Comparison of ENCODE assay signal across 8 cellular contexts in genomic region chr17:7219434-7219811, GRCh38. TPM values are rescaled to one million over a fixed set of nuclear protein-coding genes. Genes with fewer than 3 reads are reported as not detected.
DNase-seq lines count a peak whose midpoint lies in the region; ATAC-seq, FAIRE-seq and TF ChIP-seq lines count a peak whose summit lies in the region.

No MANE protein-coding gene starts in this region.

- peak overlapping the region; percentile 96 for H3K4me3 Mint-ChIP-seq in Calu3 (ENCODE audit: low read depth, unreplicated experiment)

- H3K27me3 Mint-ChIP-seq in Calu3 (ENCODE audit: unreplicated experiment): peaks cover 14% of the 10 kb centered on the region

- H3K27ac ChIP-seq in RWPE1 (peak overlapping the region; percentile 99), esophagus (ENCODE audit: low read depth in 2 of 2, low read length in 1 of 2) (peak overlapping the region; percentile 98 to 100), pancreas (peak overlapping the region; percentile 97 to 100 (median 100))

- POLR2A ChIA-PET in RWPE1 (lab: Yijun Ruan, JAX; ENCODE audit: low non-redundant PET): no interaction called here

- peaks cover 3% of the 10 kb centered on the region for H3K4me1 Mint-ChIP-seq in Calu3 (ENCODE audit: low read depth, unreplicated experiment)

- peaks cover 50% of the 10 kb centered on the region for H3K36me3 Mint-ChIP-seq in Calu3 (ENCODE audit: insufficient read depth, unreplicated experiment)

- no TSS peak for BruUV-seq in Calu3 (replicated peaks; lab: Mats Ljungman, UMichigan)

- no peaks in the 10 kb centered on the region for H3K9me3 Mint-ChIP-seq in Calu3 (ENCODE audit: low read depth, unreplicated experiment)

- peak overlapping the region; percentile 80 to 91 for H3K4me3 ChIP-seq in esophagus (ENCODE audit: low read depth in 1 of 2, low read length in 2 of 2)
- peak overlapping the region; percentile 45 to 100 (median 94) for H3K4me3 ChIP-seq in pancreas

- peak overlapping the region; percentile 94 for H3K27ac Mint-ChIP-seq in Calu3 (ENCODE audit: unreplicated experiment)

- TF ChIP-seq CTCF in Calu3 (IDR thresholded peaks at IDR 0.05; ENCODE audit: unreplicated experiment) (no peak), RWPE1 (conservative IDR thresholded peaks at IDR 0.05; ENCODE audit: low read depth) (no peak), pancreas (IDR thresholded peaks at IDR 0.05) (no peak)

- ATAC-seq in pancreas (no peak), HG03196 (IDR thresholded peaks at IDR 0.05; ENCODE audit: unreplicated experiment) (no peak)

- H3K9me3 ChIP-seq in esophagus (ENCODE audit: control insufficient read depth in 2 of 2, insufficient read depth in 1 of 2, low read depth in 1 of 2, low read length in 1 of 2) (no peaks in the 10 kb centered on the region), pancreas (no peaks in the 10 kb centered on the region)

- 5% methylated on average over 10 of the region's 10 CpGs for WGBS in esophagus, 2 donors
- WGBS in pancreas, 2 donors: 4 to 5% methylated on average over 10 of the region's 10 CpGs

- intact Hi-C loops in Calu3 (cut with micrococcal nuclease; ENCODE audit: unreplicated experiment): no loop called here
- intact Hi-C loops in pancreas (cut with DNase I): no loop called here

- no peak for TF ChIP-seq POLR2A in GM12891 (IDR thresholded peaks at IDR 0.05; ENCODE audit: low read depth, low read length)

- CTCF ChIA-PET in Calu3 (lab: Charles Lee) (interaction anchor here (1.3 kb wide), 1 partner anchor 15 kb away, joined by 3 read pairs; the partner anchor contains the start of gene DVL2), RWPE1 (lab: Yijun Ruan, JAX) (interaction anchor here (1.1 to 1.7 kb wide), 2 partner anchors 167 to 174 kb away, joined by 3 to 5 read pairs; no protein-coding TSS in a partner anchor)

- H3K27me3 ChIP-seq in esophagus (ENCODE audit: control insufficient read depth in 1 of 2, insufficient read depth in 2 of 2, low read length in 2 of 2) (no peaks in the 10 kb centered on the region), pancreas (no peaks in the 10 kb centered on the region)

- FAIRE-seq in pancreas (lab: Jason Lieb, UNC): no peak
- FAIRE-seq in GM12891 (lab: Jason Lieb, UNC): no peak

- H3K4me1 ChIP-seq in esophagus (ENCODE audit: control insufficient read depth in 2 of 2, insufficient read depth in 2 of 2, low read length in 1 of 2) (peaks cover 7 to 15% of the 10 kb centered on the region in 2 donors), pancreas (peaks cover 12 to 25% (median 14%) of the 10 kb centered on the region in 3 donors)

- peaks cover 17 to 30% of the 10 kb centered on the region in 2 donors for H3K36me3 ChIP-seq in esophagus (ENCODE audit: control insufficient read depth in 2 of 2, insufficient read depth in 2 of 2, low read length in 1 of 2)
- H3K36me3 ChIP-seq in pancreas: peaks cover 11 to 32% (median 16%) of the 10 kb centered on the region in 3 donors

- DNase-seq in Calu3 (no peak), RWPE1 (ENCODE audit: low spot score) (no peak), pancreas (no peak), COLO668 (lab: John Stamatoyannopoulos, UW; ENCODE audit: unreplicated experiment) (no peak), GM12891 (ENCODE audit: insufficient read length, low spot score) (no peak), NCI-H526 treated with DMSO at 0.1 percent for 48 hours (lab: John Stamatoyannopoulos, UW) (no peak)

TF ChIP-seq in GM12891, 5 proteins besides CTCF, POLR2A, EP300 and RAD21:
- TF ChIP-seq SPI1 (IDR thresholded peaks at IDR 0.05; ENCODE audit: low read depth, low read length): no peak
- no peak for TF ChIP-seq TAF1 (IDR thresholded peaks at IDR 0.05; ENCODE audit: low read depth, low read length)
- TF ChIP-seq POU2F2 (IDR thresholded peaks at IDR 0.05; ENCODE audit: low read depth, low read length): no peak
- TF ChIP-seq POLR2AphosphoS5 (IDR thresholded peaks at IDR 0.05; ENCODE audit: low read depth, low read length): no peak
- TF ChIP-seq PAX5 (IDR thresholded peaks at IDR 0.05; ENCODE audit: insufficient read depth, low read length, severe bottlenecking): no peak

RNA-seq across cellular contexts. Expression of gene DLG4, which starts 0.2 kb away (rescaled TPM):
- total RNA-seq in Calu3 (2022) (2.0 and 4.6 TPM in 2 replicates), pancreas (10 to 100 TPM in 1 of 6 donors, 1 to 10 TPM in 5; 2.8 to 11.3 (median 5.0) TPM)
- polyA plus RNA-seq in esophagus (10 to 100 TPM in 1 of 2 donors, 1 to 10 TPM in 1; 3.2 to 11.8 TPM), pancreas (10 to 100 TPM; 16.1 to 19.8 TPM)
- 8.3 TPM for polyA plus RNA-seq in GM12891 (2012; ENCODE audit: low read depth, missing spikeins)

RNA-seq across cellular contexts. Expression of gene ACADVL, which starts 0.3 kb away (rescaled TPM):
- total RNA-seq in Calu3 (2022) (552 and 615 TPM in 2 replicates), pancreas (100 to 1,000 TPM; 447 to 715 (median 568) TPM)
- polyA plus RNA-seq in esophagus (100 to 1,000 TPM; 484 to 979 TPM), pancreas (1,000 to 10,000 TPM; 2,446 to 3,251 TPM)
- 318 TPM for polyA plus RNA-seq in GM12891 (2012; ENCODE audit: low read depth, missing spikeins)

RNA-seq across cellular contexts. Expression of gene DVL2, which starts 14.9 kb away (rescaled TPM):
- total RNA-seq in Calu3 (2022): 44.8 and 45.7 TPM in 2 replicates
- polyA plus RNA-seq in esophagus: 10 to 100 TPM; 20.8 to 32.2 TPM
- total RNA-seq in pancreas: 10 to 100 TPM in 5 of 6 donors, 1 to 10 TPM in 1; 9.6 to 26.9 (median 13.7) TPM
- polyA plus RNA-seq in pancreas: 10 to 100 TPM; 17.6 to 26.4 TPM
- polyA plus RNA-seq in GM12891 (2012; ENCODE audit: low read depth, missing spikeins): 24.0 TPM

RNA-seq across cellular contexts. Expression of gene PHF23, which starts 19.8 kb away (rescaled TPM):
- total RNA-seq in Calu3 (2022) (30.2 and 31.6 TPM in 2 replicates), pancreas (10 to 100 TPM in 4 of 6 donors, 1 to 10 TPM in 2; 7.0 to 19.8 (median 11.4) TPM)
- polyA plus RNA-seq in esophagus (10 to 100 TPM; 22.4 to 29.6 TPM), pancreas (10 to 100 TPM; 11.4 to 23.3 TPM)
- polyA plus RNA-seq in GM12891 (2012; ENCODE audit: low read depth, missing spikeins): 23.0 TPM

RNA-seq across cellular contexts. Expression of gene GABARAP, which starts 22.8 kb away (rescaled TPM):
- total RNA-seq in Calu3 (2022) (183 and 188 TPM in 2 replicates), pancreas (100 to 1,000 TPM; 231 to 346 (median 294) TPM)
- polyA plus RNA-seq in esophagus (100 to 1,000 TPM; 354 to 393 TPM), pancreas (100 to 1,000 TPM; 520 to 639 TPM)
- 366 TPM for polyA plus RNA-seq in GM12891 (2012; ENCODE audit: low read depth, missing spikeins)
